ENCODE assay signal across 24 cellular contexts in genomic region chr19:3882041-3882384, GRCh38. TPM values are rescaled to one million over a fixed set of nuclear protein-coding genes. Genes with fewer than 3 reads are reported as not detected.
DNase-seq lines count a peak whose midpoint lies in the region; FAIRE-seq and TF ChIP-seq lines count a peak whose summit lies in the region.
"Had no signal": no experiment of that assay in that cellular context is flagged by ENCODE, and none has a peak within 500 bp of the region (broad histone marks: within the 10 kb centered on the region; RNA-seq: fewer than 3 reads in every experiment).

No MANE protein-coding gene starts in this region.

- no peak for TF ChIP-seq CTCF in BE2C (IDR thresholded peaks at IDR 0.05; ENCODE audit: low read depth, low read length)

- H3K36me3 ChIP-seq in BE2C (peaks cover 9% of the 10 kb centered on the region; the same call in 1 of the 2 replicates), HUES6 (ENCODE audit: control insufficient read depth, insufficient read depth, low read length) (peaks cover 6% of the 10 kb centered on the region; the same call in 1 of the 2 replicates), ectodermal cell (ENCODE audit: control insufficient read depth, insufficient read depth, low read length) (no peaks in the 10 kb centered on the region), mesendoderm (ENCODE audit: control insufficient read depth, insufficient read depth, low read length) (no peaks in the 10 kb centered on the region)

- no peak overlapping the region for H4K5ac ChIP-seq in mesendoderm (ENCODE audit: low read length)

- H3K9me3 ChIP-seq in BE2C (no peaks in the 10 kb centered on the region), HUES6 (ENCODE audit: control insufficient read depth, insufficient read depth, low read depth, low read length) (no peaks in the 10 kb centered on the region), ectodermal cell (ENCODE audit: control insufficient read depth, low read length) (no peaks in the 10 kb centered on the region)
- H3K9me3 ChIP-seq: psoas muscle had no signal

- no peak overlapping the region for H2BK5ac ChIP-seq in mesendoderm (ENCODE audit: low read length)

- DNase-seq in BE2C (no peak), mesendoderm (no peak), D341Med (ENCODE audit: low spot score) (no peak), retina (no peak), NCI-H2196 treated with DMSO at 0.1 percent for 48 hours (lab: John Stamatoyannopoulos, UW; ENCODE audit: unreplicated experiment) (no peak), GM12892 (ENCODE audit: insufficient read length) (no peak)
- DNase-seq: activated CD4-positive, alpha-beta T cell treated with anti-CD3 and anti-CD28 coated beads, Interleukin-2, amount 10 ng/mL, durations not matched to agents 24 days and 14 days; activated gamma-delta T cell; activated naive CD8-positive, alpha-beta T cell treated with anti-CD3 and anti-CD28 coated beads, Interleukin-2, amount 50 U/mL, for 24 hours; activated T-cell treated with anti-CD3 and anti-CD28 coated beads, Interleukin-2, amount 50 U/mL, for 1 hour; central memory CD4-positive, alpha-beta T cell; NCI-H1417 treated with DMSO at 0.1 percent for 48 hours; NCI-H2107; NCI-H446; NCI-H774; occipital lobe; psoas muscle; stimulated activated CD4-positive, alpha-beta T cell treated with anti-CD3 and anti-CD28 coated beads, Interleukin-4, amount 100 ng/mL, for 4 hours had no signal

- H3K4me2 ChIP-seq in mesendoderm (ENCODE audit: low read length), result peak overlapping the region; percentile 44

- H3K79me1 ChIP-seq in mesendoderm (ENCODE audit: low read length), result no peaks in the 10 kb centered on the region

- H3K56ac ChIP-seq in mesendoderm (ENCODE audit: low read length), result peak overlapping the region; percentile 54

- no peak overlapping the region for H2BK120ac ChIP-seq in mesendoderm (ENCODE audit: low read depth, low read length)

- no peak overlapping the region for H3K9ac ChIP-seq in HUES6 (ENCODE audit: low read length)
- peak overlapping the region; percentile 39 for H3K9ac ChIP-seq in mesendoderm (ENCODE audit: low read length)

- H3K4ac ChIP-seq in mesendoderm (ENCODE audit: low read depth, low read length), result no peak overlapping the region

- no peak for FAIRE-seq in GM12892 (lab: Jason Lieb, UNC)
- FAIRE-seq: endothelial cell of umbilical vein had no signal

- H2AK5ac ChIP-seq in mesendoderm (ENCODE audit: low read length), result no peak overlapping the region

- TF ChIP-seq POLR2A in GM12892 (IDR thresholded peaks at IDR 0.05; ENCODE audit: low read depth, low read length), result no peak

- H3K27ac ChIP-seq in HUES6 (ENCODE audit: low read depth, low read length), result no peak overlapping the region
- H3K27ac ChIP-seq in ectodermal cell (ENCODE audit: insufficient read depth, low read depth, low read length, poor library complexity, severe bottlenecking), result no peak overlapping the region
- H3K27ac ChIP-seq in mesendoderm (ENCODE audit: low read depth, low read length), result no peak overlapping the region
- H3K27ac ChIP-seq: psoas muscle, SK-N-MC had no signal

- H3K27me3 ChIP-seq in BE2C (no peaks in the 10 kb centered on the region), HUES6 (ENCODE audit: control insufficient read depth, insufficient read depth, low read length) (peaks cover 23% of the 10 kb centered on the region), ectodermal cell (ENCODE audit: control insufficient read depth, insufficient read depth, low read length, poor library complexity, severe bottlenecking) (peaks cover 33% of the 10 kb centered on the region), mesendoderm (ENCODE audit: insufficient read depth, low read length, poor library complexity) (no peaks in the 10 kb centered on the region)

- H3K23ac ChIP-seq in mesendoderm (ENCODE audit: low read length), result no peak overlapping the region

- no peak overlapping the region for H3K18ac ChIP-seq in mesendoderm (ENCODE audit: low read length)

- no peak overlapping the region for H2BK15ac ChIP-seq in mesendoderm (replicated peaks; ENCODE audit: low read depth)

- H3K4me1 ChIP-seq in BE2C (peaks cover 3% of the 10 kb centered on the region; the same call in 1 of the 2 replicates), HUES6 (ENCODE audit: control insufficient read depth, insufficient read depth, low read length) (0 out of 2 replicates have a peak, but pooled peaks cover 3% of the 10 kb centered on the region), ectodermal cell (ENCODE audit: control insufficient read depth, insufficient read depth, low read length) (peaks cover 4% of the 10 kb centered on the region), mesendoderm (ENCODE audit: control insufficient read depth, low read depth, low read length) (no peaks in the 10 kb centered on the region)
- H3K4me1 ChIP-seq: psoas muscle had no signal

- WGBS in ectodermal cell, 2 experiments, result 36 to 39% methylated on average over 6 of the region's 6 CpGs
- WGBS in mesendoderm (ENCODE audit: extremely low coverage, insufficient coverage, low lambda C conversion rate), result no CpG with 5 or more reads among the region's 6 CpGs

- peak overlapping the region; percentile 90 for H3K4me3 ChIP-seq in BE2C (ENCODE audit: low read depth, low read length)
- H3K4me3 ChIP-seq in HUES6 (ENCODE audit: low read depth, low read length), result peak overlapping the region; percentile 72
- H3K4me3 ChIP-seq in ectodermal cell (ENCODE audit: insufficient read depth, low read depth, low read length), result peak overlapping the region; percentile 54
- H3K4me3 ChIP-seq in mesendoderm (ENCODE audit: low read length), result no peak overlapping the region
- H3K4me3 ChIP-seq: lung, psoas muscle, SK-N-MC had no signal

- no peak overlapping the region for H4K8ac ChIP-seq in mesendoderm (ENCODE audit: low read depth, low read length)

- no peaks in the 10 kb centered on the region for H3K79me2 ChIP-seq in mesendoderm (ENCODE audit: control insufficient read depth, insufficient read depth, low read length)

RNA-seq across cellular contexts. Expression of gene ATCAY, which starts 1.5 kb away (rescaled TPM):
- 19.9 TPM for polyA plus RNA-seq in BE2C (2012; ENCODE audit: insufficient read depth, insufficient read length, low read depth)
- 22.1 TPM for polyA plus RNA-seq in ectodermal cell (2013, experiment 1 of 4)
- 22.3 TPM for polyA plus RNA-seq in ectodermal cell (2013, experiment 2 of 4)
- polyA plus RNA-seq in ectodermal cell (2013, experiment 3 of 4), result 14.1 TPM
- 15.8 TPM for polyA plus RNA-seq in ectodermal cell (2013, experiment 4 of 4)
- polyA plus RNA-seq in mesendoderm (2013, experiment 1 of 2), result 2.9 TPM
- 3.2 TPM for polyA plus RNA-seq in mesendoderm (2013, experiment 2 of 2)
- not detected for polyA plus RNA-seq in GM12892 (2012; ENCODE audit: missing spikeins)
- polyA plus RNA-seq: BJ had no signal

RNA-seq across cellular contexts. Expression of gene ZFR2, which starts 13.2 kb away (rescaled TPM):
- polyA plus RNA-seq in BE2C (2012; ENCODE audit: insufficient read depth, insufficient read length, low read depth), result 0.68 TPM
- 22.6 TPM for polyA plus RNA-seq in ectodermal cell (2013, experiment 1 of 4)
- polyA plus RNA-seq in ectodermal cell (2013, experiment 2 of 4), result 22.3 TPM
- 21.1 TPM for polyA plus RNA-seq in ectodermal cell (2013, experiment 3 of 4)
- polyA plus RNA-seq in ectodermal cell (2013, experiment 4 of 4), result 22.5 TPM
- polyA plus RNA-seq in mesendoderm (2013, experiment 1 of 2), result 10.2 TPM
- 10.1 TPM for polyA plus RNA-seq in mesendoderm (2013, experiment 2 of 2)
- polyA plus RNA-seq in GM12892 (2012; ENCODE audit: missing spikeins), result 0.42 TPM
- polyA plus RNA-seq: endothelial cell of umbilical vein, psoas muscle had no signal

RNA-seq across cellular contexts. Expression of gene NMRK2, which starts 50.9 kb away (rescaled TPM):
- polyA plus RNA-seq in BE2C (2012; ENCODE audit: insufficient read depth, insufficient read length, low read depth), result not detected
- 2.9 TPM for polyA plus RNA-seq in ectodermal cell (2013, experiment 1 of 4)
- 1.9 TPM for polyA plus RNA-seq in ectodermal cell (2013, experiment 2 of 4)
- 1.8 TPM for polyA plus RNA-seq in ectodermal cell (2013, experiment 3 of 4)
- polyA plus RNA-seq in ectodermal cell (2013, experiment 4 of 4), result 2.2 TPM
- polyA plus RNA-seq in mesendoderm (2013, experiment 1 of 2), result 23.5 TPM
- 22.6 TPM for polyA plus RNA-seq in mesendoderm (2013, experiment 2 of 2)
- polyA plus RNA-seq in GM12892 (2012; ENCODE audit: missing spikeins), result 0.61 TPM
- polyA plus RNA-seq: BJ, endothelial cell of umbilical vein had no signal
